8 cellular contexts compared by ENCODE assay signal in the genomic region with DNA sequence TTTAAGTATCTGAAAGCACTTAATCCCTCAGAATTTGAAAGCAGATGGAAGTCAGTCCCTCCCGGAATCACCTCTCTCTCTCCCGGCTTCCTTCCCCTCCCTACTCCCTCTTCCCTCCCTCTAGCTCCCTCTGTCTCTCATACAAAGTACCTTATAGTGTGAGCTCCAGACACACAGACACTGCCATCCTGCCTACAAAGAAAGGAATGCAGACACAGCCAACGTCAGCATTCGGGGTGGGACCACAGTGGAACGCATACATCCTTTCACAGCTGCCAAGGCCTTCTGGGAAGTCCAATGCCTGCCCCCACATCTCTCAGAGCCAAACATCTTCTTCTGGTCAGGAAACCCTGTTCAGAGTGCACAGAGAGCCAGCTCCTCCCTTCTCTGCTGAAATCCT. TPM values are rescaled to one million over a fixed set of nuclear protein-coding genes. Genes with fewer than 3 reads are reported as not detected.
DNase-seq lines count a peak whose midpoint lies in the region; ATAC-seq, FAIRE-seq and TF ChIP-seq lines count a peak whose summit lies in the region.

No MANE protein-coding gene starts in this region.

- H3K27me3 ChIP-seq in bronchial epithelial cell (ENCODE audit: control insufficient read depth, insufficient read depth, low read length) (no peaks in the 10 kb centered on the region), keratinocyte (ENCODE audit: control insufficient read depth, extremely low read depth, insufficient read depth, low read length) (no peaks in the 10 kb centered on the region)

- no peaks in the 10 kb centered on the region for H3K27me3 Mint-ChIP-seq in natural killer cell treated with Interleukin-12 subunit alpha and Interleukin-12 subunit beta and Interleukin-15 and Interleukin-18, amount 100 ng/mL, for 72 hours

- FAIRE-seq in bronchial epithelial cell (lab: Jason Lieb, UNC) = no peak
- no peak for FAIRE-seq in keratinocyte (lab: Jason Lieb, UNC)

- ATAC-seq in stimulated activated effector memory CD8-positive, alpha-beta T cell treated with anti-CD3 and anti-CD28 coated beads, Interleukin-12 subunit alpha, Interleukin-12 subunit beta, amount 100 ng/mL, for 72 hours = no peak
- no peak for ATAC-seq in natural killer cell treated with Interleukin-12 subunit alpha and Interleukin-12 subunit beta and Interleukin-15 and Interleukin-18, amount 100 ng/mL, for 72 hours
- no peak for ATAC-seq in HG02642 (IDR thresholded peaks at IDR 0.05; ENCODE audit: poor library complexity, unreplicated experiment)

- DNase-seq in AG08395 (ENCODE audit: low spot score) (peak; percentile 90), LNCaP clone FGC (ENCODE audit: low read depth) (no peak), bronchial epithelial cell (ENCODE audit: low read depth) (peak; percentile 99), keratinocyte (ENCODE audit: low read depth, low spot score) (peak; percentile 13)
- DNase-seq in stimulated activated effector memory CD8-positive, alpha-beta T cell treated with anti-CD3 and anti-CD28 coated beads, Interleukin-12 subunit alpha, Interleukin-12 subunit beta, amount 100 ng/mL, for 72 hours (ENCODE audit: low spot score in 2 of 2) = no peak
- no peak for DNase-seq in natural killer cell treated with Interleukin-12 subunit alpha and Interleukin-12 subunit beta and Interleukin-15 and Interleukin-18, amount 100 ng/mL, for 72 hours (ENCODE audit: low spot score)
- DNase-seq in activated CD4-positive, alpha-beta T cell treated with anti-CD3 and anti-CD28 coated beads, Interleukin-2, amount 50 U/mL, for 48 hours = no peak

- no peaks in the 10 kb centered on the region for H3K9me3 Mint-ChIP-seq in stimulated activated effector memory CD8-positive, alpha-beta T cell treated with anti-CD3 and anti-CD28 coated beads, Interleukin-12 subunit alpha, Interleukin-12 subunit beta, amount 100 ng/mL, for 72 hours
- no peaks in the 10 kb centered on the region for H3K9me3 Mint-ChIP-seq in natural killer cell treated with Interleukin-12 subunit alpha and Interleukin-12 subunit beta and Interleukin-15 and Interleukin-18, amount 100 ng/mL, for 72 hours

- H3K36me3 ChIP-seq in bronchial epithelial cell (ENCODE audit: control insufficient read depth, insufficient read depth, low read length) (no peaks in the 10 kb centered on the region), keratinocyte (ENCODE audit: control insufficient read depth in 2 of 2, extremely low read depth in 1 of 2, insufficient read depth in 2 of 2, low read length in 2 of 2) (no peaks in the 10 kb centered on the region)

- peak overlapping the region; percentile 50 for H3K27ac ChIP-seq in keratinocyte (ENCODE audit: control insufficient read depth, insufficient read depth, low read length)

- H3K9ac ChIP-seq in keratinocyte (ENCODE audit: control insufficient read depth, extremely low read depth, insufficient read depth, low read length) = peak overlapping the region; percentile 33

- TF ChIP-seq CTCF in LNCaP clone FGC (IDR thresholded peaks at IDR 0.05; ENCODE audit: control insufficient read depth, extremely low read depth, insufficient read depth) (peak; percentile 25), bronchial epithelial cell (IDR thresholded peaks at IDR 0.05; ENCODE audit: insufficient read depth, low read length, severe bottlenecking) (peak; percentile 52), keratinocyte (optimal IDR thresholded peaks at IDR 0.05 in 1 of 3, IDR thresholded peaks at IDR 0.05 in 1 of 3, conservative IDR thresholded peaks at IDR 0.05 in 1 of 3; ENCODE audit: extremely low read depth in 1 of 3, insufficient read depth in 2 of 3, low read length in 3 of 3) (peak; percentile 19 to 45 (median 45))

- peak overlapping the region; percentile 57 for H2AFZ ChIP-seq in keratinocyte (ENCODE audit: control insufficient read depth, low read length)

- no peaks in the 10 kb centered on the region for H3K9me3 ChIP-seq in keratinocyte (ENCODE audit: control insufficient read depth, low read depth, low read length)

- H3K27ac Mint-ChIP-seq in stimulated activated effector memory CD8-positive, alpha-beta T cell treated with anti-CD3 and anti-CD28 coated beads, Interleukin-12 subunit alpha, Interleukin-12 subunit beta, amount 100 ng/mL, for 72 hours = peak overlapping the region; percentile 29
- no peak overlapping the region for H3K27ac Mint-ChIP-seq in natural killer cell treated with Interleukin-12 subunit alpha and Interleukin-12 subunit beta and Interleukin-15 and Interleukin-18, amount 100 ng/mL, for 72 hours

- H3K4me2 ChIP-seq in keratinocyte (ENCODE audit: control insufficient read depth, extremely low read depth, insufficient read depth, low read depth, low read length) = peak overlapping the region; percentile 53

- H3K4me1 Mint-ChIP-seq in stimulated activated effector memory CD8-positive, alpha-beta T cell treated with anti-CD3 and anti-CD28 coated beads, Interleukin-12 subunit alpha, Interleukin-12 subunit beta, amount 100 ng/mL, for 72 hours = peaks cover 89% of the 10 kb centered on the region
- H3K4me1 Mint-ChIP-seq in natural killer cell treated with Interleukin-12 subunit alpha and Interleukin-12 subunit beta and Interleukin-15 and Interleukin-18, amount 100 ng/mL, for 72 hours (ENCODE audit: low read depth in 2 of 2) = peaks cover 58 to 66% of the 10 kb centered on the region in 2 donors

- no peaks in the 10 kb centered on the region for H3K9me1 ChIP-seq in keratinocyte (ENCODE audit: control insufficient read depth, extremely low read depth, insufficient read depth, low read length)

- H3K4me1 ChIP-seq in keratinocyte (ENCODE audit: control insufficient read depth, extremely low read depth, insufficient read depth, low read length) = peaks cover 15% of the 10 kb centered on the region

- H3K4me3 ChIP-seq in LNCaP clone FGC (ENCODE audit: low read depth, low read length) (no peak overlapping the region), bronchial epithelial cell (ENCODE audit: low read depth, low read length) (no peak overlapping the region), keratinocyte (ENCODE audit: control insufficient read depth in 2 of 3, extremely low read depth in 1 of 3, insufficient read depth in 2 of 3, low read depth in 1 of 3, low read length in 3 of 3) (no peak overlapping the region)

- no peaks in the 10 kb centered on the region for H4K20me1 ChIP-seq in keratinocyte (ENCODE audit: control insufficient read depth, extremely low read depth, insufficient read depth, low read length)

- dilution Hi-C loops in keratinocyte (cut with MboI; ENCODE audit: extremely low pct_ligation_motif_present, low sequenced_read_pairs) = no loop called here

- H3K36me3 Mint-ChIP-seq in stimulated activated effector memory CD8-positive, alpha-beta T cell treated with anti-CD3 and anti-CD28 coated beads, Interleukin-12 subunit alpha, Interleukin-12 subunit beta, amount 100 ng/mL, for 72 hours = peaks cover 10% of the 10 kb centered on the region
- peaks cover 4% of the 10 kb centered on the region for H3K36me3 Mint-ChIP-seq in natural killer cell treated with Interleukin-12 subunit alpha and Interleukin-12 subunit beta and Interleukin-15 and Interleukin-18, amount 100 ng/mL, for 72 hours

- H3K79me2 ChIP-seq in keratinocyte (ENCODE audit: control insufficient read depth, insufficient read depth, low read length) = peaks cover 5% of the 10 kb centered on the region

- H3K4me3 Mint-ChIP-seq in stimulated activated effector memory CD8-positive, alpha-beta T cell treated with anti-CD3 and anti-CD28 coated beads, Interleukin-12 subunit alpha, Interleukin-12 subunit beta, amount 100 ng/mL, for 72 hours = no peak overlapping the region
- H3K4me3 Mint-ChIP-seq in natural killer cell treated with Interleukin-12 subunit alpha and Interleukin-12 subunit beta and Interleukin-15 and Interleukin-18, amount 100 ng/mL, for 72 hours = no peak overlapping the region

RNA-seq across cellular contexts. Expression of gene NOD1, which starts 9.3 kb away (rescaled TPM):
- 4.2 and 4.4 TPM in 2 replicates for total RNA-seq in bronchial epithelial cell
- 3.4 to 4.3 TPM (median 3.9 TPM) in 3 replicates for polyA plus RNA-seq in keratinocyte
- 1.9 TPM for polyA plus RNA-seq in keratinocyte (2011; ENCODE audit: low read depth)
- polyA plus RNA-seq in keratinocyte (2011; cell fraction: cytosol; rRNA removed) = 2.0 TPM in 2 replicates
- polyA plus RNA-seq in keratinocyte (2011; cell fraction: nucleus; rRNA removed) = 7.5 TPM in 2 replicates
- polyA plus RNA-seq in keratinocyte (2012; ENCODE audit: low replicate concordance) = 2.2 and 2.9 TPM in 2 replicates
- 3.5 to 5.2 TPM (median 4.4 TPM) in 3 replicates for polyA minus RNA-seq in keratinocyte
- polyA minus RNA-seq in keratinocyte (2011; cell fraction: cytosol; rRNA and poly(A)+ RNA removed) = 1.9 TPM
- 4.5 and 8.1 TPM in 2 replicates for polyA minus RNA-seq in keratinocyte (2011; cell fraction: nucleus; rRNA and poly(A)+ RNA removed)
- 10 to 100 TPM in 1 of 2 donors, 1 to 10 TPM in 1; 8.9 to 11.6 TPM for total RNA-seq in natural killer cell treated with Interleukin-12 subunit alpha and Interleukin-12 subunit beta and Interleukin-15 and Interleukin-18, amount 100 ng/mL, for 72 hours

RNA-seq across cellular contexts. Expression of gene GGCT, which starts 35.3 kb away (rescaled TPM):
- 57.9 and 67.8 TPM in 2 replicates for total RNA-seq in bronchial epithelial cell
- polyA plus RNA-seq in keratinocyte = 28.2 to 59.8 TPM (median 44.5 TPM) in 3 replicates
- 198 TPM for polyA plus RNA-seq in keratinocyte (2011; ENCODE audit: low read depth)
- polyA plus RNA-seq in keratinocyte (2011; cell fraction: cytosol; rRNA removed) = 33.0 and 38.0 TPM in 2 replicates
- polyA plus RNA-seq in keratinocyte (2011; cell fraction: nucleus; rRNA removed) = 12.6 and 21.0 TPM in 2 replicates
- polyA plus RNA-seq in keratinocyte (2012; ENCODE audit: low replicate concordance) = 48.5 and 133 TPM in 2 replicates
- 6.1 to 7.5 TPM (median 6.6 TPM) in 3 replicates for polyA minus RNA-seq in keratinocyte
- 13.4 TPM for polyA minus RNA-seq in keratinocyte (2011; cell fraction: cytosol; rRNA and poly(A)+ RNA removed)
- polyA minus RNA-seq in keratinocyte (2011; cell fraction: nucleus; rRNA and poly(A)+ RNA removed) = 5.1 and 6.8 TPM in 2 replicates
- 10 to 100 TPM; 37.9 to 61.7 TPM for total RNA-seq in natural killer cell treated with Interleukin-12 subunit alpha and Interleukin-12 subunit beta and Interleukin-15 and Interleukin-18, amount 100 ng/mL, for 72 hours

Comparison
In these comparisons a context has a peak if more than half of its experiments do, and no peak if none do; other contexts are left out.
1. DNase-seq: peak in AG08395 (single experiment), bronchial epithelial cell (single experiment) and keratinocyte (single experiment); none in LNCaP clone FGC (single experiment), stimulated activated effector memory CD8-positive, alpha-beta T cell treated with anti-CD3 and anti-CD28 coated beads, Interleukin-12 subunit alpha, Interleukin-12 subunit beta, amount 100 ng/mL, for 72 hours (0 of 2), natural killer cell treated with Interleukin-12 subunit alpha and Interleukin-12 subunit beta and Interleukin-15 and Interleukin-18, amount 100 ng/mL, for 72 hours (single experiment) and activated CD4-positive, alpha-beta T cell treated with anti-CD3 and anti-CD28 coated beads, Interleukin-2, amount 50 U/mL, for 48 hours (0 of 2).
2. Peak in every context shown above with its lines, with median percentiles within 50 percentile points of each other: CTCF ChIP-seq.